In genomic region chr20:45897692-45898091, GRCh38 we compare ENCODE assay signal across 35 cellular contexts.
"Had no signal": no experiment of that assay in that cellular context is flagged by ENCODE, and none has a peak within 500 bp of the region (broad histone marks: within the 10 kb centered on the region; RNA-seq: fewer than 3 reads in every experiment).

No MANE protein-coding gene starts in this region.

- ATAC-seq: activated CD8-positive, alpha-beta memory T cell treated with anti-CD3 and anti-CD28 coated beads, Interleukin-2, amount 10 ng/mL, durations not matched to agents 7 days and 5 days; activated T-cell treated with anti-CD3 and anti-CD28 coated beads, Interleukin-2, amount 50 U/mL, for 72 hours; activated T-helper 17 cell treated with anti-CD3 and anti-CD28 coated beads, Interleukin-2, amount 50 U/mL, for 72 hours had no signal

- H3K9ac ChIP-seq: KMS-11 had no signal

- H3K27ac ChIP-seq: brain microvascular endothelial cell, KMS-11, PC-9, SJCRH30, SK-N-MC, WERI-Rb-1 had no signal

- H3K27me3 ChIP-seq: brain microvascular endothelial cell, SJCRH30 had no signal

- H3K9me3 ChIP-seq: SJCRH30 had no signal

- H3K4me2 ChIP-seq: KMS-11, PC-9 had no signal

- DNase-seq: activated CD4-positive, alpha-beta memory T cell treated with anti-CD3 and anti-CD28 coated beads, Interleukin-2, amount 10 ng/mL, durations not matched to agents 7 days and 5 days; activated CD4-positive, alpha-beta T cell treated with anti-CD3 and anti-CD28 coated beads for 1 hour; activated CD4-positive, alpha-beta T cell treated with anti-CD3 and anti-CD28 coated beads for 48 hours; activated CD4-positive, CD25-positive, alpha-beta regulatory T cell; activated CD8-positive, alpha-beta memory T cell treated with anti-CD3 and anti-CD28 coated beads for 24 hours; activated CD8-positive, alpha-beta memory T cell treated with anti-CD3 and anti-CD28 coated beads, Interleukin-2, amount 10 ng/mL, durations not matched to agents 7 days and 5 days; activated CD8-positive, alpha-beta memory T cell treated with anti-CD3 and anti-CD28 coated beads, Interleukin-2, amount 50 U/mL, for 48 hours; activated effector memory CD4-positive, alpha-beta T cell treated with anti-CD3 and anti-CD28 coated beads, Interleukin-2, amount 50 U/mL, for 16 hours; activated naive CD4-positive, alpha-beta T cell; activated naive CD4-positive, alpha-beta T cell treated with anti-CD3 and anti-CD28 coated beads, Interleukin-2, amount 50 U/mL, for 16 hours; activated naive CD8-positive, alpha-beta T cell treated with anti-CD3 and anti-CD28 coated beads for 36 hours; activated T-cell treated with anti-CD3 and anti-CD28 coated beads, Interleukin-2, amount 50 U/mL, for 72 hours; amniotic stem cell; aorta; brain microvascular endothelial cell; central memory CD4-positive, alpha-beta T cell; MM.1S; MV-4-11; NCI-H1092; NCI-H1436 treated with DMSO at 0.1 percent for 48 hours; NCI-H1694 treated with DMSO at 0.1 percent for 48 hours; NCI-H2029; NCI-H510A; NCI-H526; NCI-H748 treated with DMSO at 0.1 percent for 48 hours; NK-92 treated with Interleukin-12 subunit alpha and Interleukin-12 subunit beta, amount 100 ng/mL, for 24 hours; PC-9; SHP77; SJCRH30; T1000; WERI-Rb-1 had no signal

- FAIRE-seq: RCC 7860 had no signal

- H2AFZ ChIP-seq: PC-9 had no signal

- H3K27me3 Mint-ChIP-seq: activated CD4-positive, alpha-beta memory T cell treated with anti-CD3 and anti-CD28 coated beads, Interleukin-2, amount 10 ng/mL, durations not matched to agents 7 days and 5 days; activated CD8-positive, alpha-beta memory T cell treated with anti-CD3 and anti-CD28 coated beads, Interleukin-2, amount 10 ng/mL, durations not matched to agents 7 days and 5 days; activated naive CD8-positive, alpha-beta T cell treated with anti-CD3 and anti-CD28 coated beads for 36 hours; activated T-helper 17 cell treated with anti-CD3 and anti-CD28 coated beads, Interleukin-2, amount 50 U/mL, for 72 hours had no signal

- H3K27ac Mint-ChIP-seq: activated CD4-positive, alpha-beta memory T cell treated with anti-CD3 and anti-CD28 coated beads, Interleukin-2, amount 10 ng/mL, durations not matched to agents 7 days and 5 days; activated CD8-positive, alpha-beta memory T cell treated with anti-CD3 and anti-CD28 coated beads, Interleukin-2, amount 10 ng/mL, durations not matched to agents 7 days and 5 days; activated naive CD8-positive, alpha-beta T cell treated with anti-CD3 and anti-CD28 coated beads for 36 hours; activated T-cell treated with anti-CD3 and anti-CD28 coated beads, Interleukin-2, amount 50 U/mL, for 72 hours; activated T-helper 17 cell treated with anti-CD3 and anti-CD28 coated beads, Interleukin-2, amount 50 U/mL, for 72 hours had no signal

- H3K4me3 ChIP-seq: PC-9, SJCRH30, SK-N-MC had no signal

- H3K4me3 Mint-ChIP-seq: activated CD4-positive, alpha-beta memory T cell treated with anti-CD3 and anti-CD28 coated beads, Interleukin-2, amount 10 ng/mL, durations not matched to agents 7 days and 5 days; activated CD8-positive, alpha-beta memory T cell treated with anti-CD3 and anti-CD28 coated beads, Interleukin-2, amount 10 ng/mL, durations not matched to agents 7 days and 5 days; activated naive CD8-positive, alpha-beta T cell treated with anti-CD3 and anti-CD28 coated beads for 36 hours; activated T-cell treated with anti-CD3 and anti-CD28 coated beads, Interleukin-2, amount 50 U/mL, for 72 hours; activated T-helper 17 cell treated with anti-CD3 and anti-CD28 coated beads, Interleukin-2, amount 50 U/mL, for 72 hours had no signal

- H3K9me3 Mint-ChIP-seq: activated CD4-positive, alpha-beta memory T cell treated with anti-CD3 and anti-CD28 coated beads, Interleukin-2, amount 10 ng/mL, durations not matched to agents 7 days and 5 days; activated naive CD8-positive, alpha-beta T cell treated with anti-CD3 and anti-CD28 coated beads for 36 hours; activated T-cell treated with anti-CD3 and anti-CD28 coated beads, Interleukin-2, amount 50 U/mL, for 72 hours; activated T-helper 17 cell treated with anti-CD3 and anti-CD28 coated beads, Interleukin-2, amount 50 U/mL, for 72 hours had no signal
